In genomic region chr4:121738780-121739547, GRCh38 we compare ENCODE assay signal across 22 cellular contexts. TPM values are rescaled to one million over a fixed set of nuclear protein-coding genes. Genes with fewer than 3 reads are reported as not detected.
DNase-seq lines count a peak whose midpoint lies in the region; ATAC-seq and TF ChIP-seq lines count a peak whose summit lies in the region.
"Had no signal": no experiment of that assay in that cellular context is flagged by ENCODE, and none has a peak within 500 bp of the region (broad histone marks: within the 10 kb centered on the region; RNA-seq: fewer than 3 reads in every experiment).

No MANE protein-coding gene starts in this region.

- peak overlapping the region in 2 of 3 experiments; percentile 2 to 8 for H3K4me3 Mint-ChIP-seq in nephron
- H3K4me3 Mint-ChIP-seq: activated naive CD4-positive, alpha-beta T cell treated with anti-CD3 and anti-CD28 coated beads for 36 hours; activated T-cell treated with anti-CD3 and anti-CD28 coated beads, Interleukin-2, amount 50 U/mL, for 4 hours; effector memory CD8-positive, alpha-beta T cell; stimulated activated naive B cell treated with anti-CD40 and anti-IgM and Interleukin-4, amounts not matched to agents 10 μg/mL and 1 μg/mL and 100 μg/mL, for 72 hours had no signal

- H3K79me2 ChIP-seq in PC-3 (ENCODE audit: low read length): no peaks in the 10 kb centered on the region
- H3K79me2 ChIP-seq: hepatocyte had no signal

- H3K9me3 Mint-ChIP-seq in nephron: no peaks in the 10 kb centered on the region
- H3K9me3 Mint-ChIP-seq: activated naive CD4-positive, alpha-beta T cell treated with anti-CD3 and anti-CD28 coated beads for 36 hours; activated T-cell treated with anti-CD3 and anti-CD28 coated beads, Interleukin-2, amount 50 U/mL, for 4 hours; effector memory CD8-positive, alpha-beta T cell; stimulated activated naive B cell treated with anti-CD40 and anti-IgM and Interleukin-4, amounts not matched to agents 10 μg/mL and 1 μg/mL and 100 μg/mL, for 72 hours had no signal

- no peak overlapping the region for H3K9ac ChIP-seq in PC-3 (ENCODE audit: low read length)
- H3K9ac ChIP-seq: KMS-11 had no signal

- POLR2A ChIA-PET in PC-3 (lab: Charles Lee; ENCODE audit: unreplicated experiment): no interaction called here

- no peaks in the 10 kb centered on the region for H3F3A ChIP-seq in PC-3 (ENCODE audit: low read length, unreplicated experiment)

- no peaks in the 10 kb centered on the region for H3K27me3 Mint-ChIP-seq in nephron (ENCODE audit: low read depth)

- peaks cover 52% of the 10 kb centered on the region for H3K4me1 Mint-ChIP-seq in nephron
- H3K4me1 Mint-ChIP-seq: stimulated activated naive B cell treated with anti-CD40 and anti-IgM and Interleukin-4, amounts not matched to agents 10 μg/mL and 1 μg/mL and 100 μg/mL, for 72 hours had no signal

- no peaks in the 10 kb centered on the region for H3K9me2 ChIP-seq in PC-3 (replicated peaks; ENCODE audit: low read length)

- H3K27ac ChIP-seq in SJCRH30 (peak overlapping the region; percentile 40), PC-3 (ENCODE audit: low read length) (no peak overlapping the region)
- H3K27ac ChIP-seq: hepatocyte, KMS-11, testis had no signal

- DNase-seq in AG08396 (ENCODE audit: low spot score) (peak; percentile 20), SJCRH30 (peak; percentile 53 to 71), fibroblast of peridontal ligament (ENCODE audit: extremely low read depth) (peak; percentile 68), NCI-H2227 treated with DMSO at 0.1 percent for 48 hours (lab: John Stamatoyannopoulos, UW) (no peak), PC-3 (no peak), DMS 273 (lab: John Stamatoyannopoulos, UW; ENCODE audit: unreplicated experiment) (no peak)
- DNase-seq: activated CD8-positive, alpha-beta memory T cell treated with anti-CD3 and anti-CD28 coated beads for 24 hours; activated naive CD4-positive, alpha-beta T cell treated with anti-CD3 and anti-CD28 coated beads for 36 hours; activated T-cell treated with anti-CD3 and anti-CD28 coated beads, Interleukin-2, amount 50 U/mL, for 4 hours; DMS79 treated with DMSO at 0.1 percent for 48 hours; effector memory CD8-positive, alpha-beta T cell; NCI-H187 treated with DMSO at 0.1 percent for 48 hours; NCI-H446; stimulated activated CD4-positive, alpha-beta T cell treated with anti-CD3 and anti-CD28 coated beads, Interleukin-1b, Interleukin-23, amount 100 ng/mL, for 48 hours; stimulated activated naive B cell treated with anti-CD40 and anti-IgM and Interleukin-4, amounts not matched to agents 10 μg/mL and 1 μg/mL and 100 μg/mL, for 72 hours; testis had no signal

- peaks cover 15% of the 10 kb centered on the region for H3K4me1 ChIP-seq in SJCRH30
- H3K4me1 ChIP-seq in PC-3 (ENCODE audit: insufficient read depth, low read length): no peaks in the 10 kb centered on the region
- H3K4me1 ChIP-seq: testis had no signal

- H3K27ac Mint-ChIP-seq in nephron: peak overlapping the region; percentile 95 to 97 (median 97)
- H3K27ac Mint-ChIP-seq: activated naive CD4-positive, alpha-beta T cell treated with anti-CD3 and anti-CD28 coated beads for 36 hours; effector memory CD8-positive, alpha-beta T cell; stimulated activated naive B cell treated with anti-CD40 and anti-IgM and Interleukin-4, amounts not matched to agents 10 μg/mL and 1 μg/mL and 100 μg/mL, for 72 hours had no signal

- intact Hi-C loops in PC-3 (cut with micrococcal nuclease): loop anchor here (5.0 kb wide), 1 partner anchor 82 kb away; no protein-coding TSS in a partner anchor

- H3K27me3 ChIP-seq in SJCRH30: no peaks in the 10 kb centered on the region
- no peaks in the 10 kb centered on the region for H3K27me3 ChIP-seq in PC-3 (ENCODE audit: low read length)
- H3K27me3 ChIP-seq: hepatocyte, testis had no signal

- no peak overlapping the region for H3K4me2 ChIP-seq in PC-3 (ENCODE audit: low read length)
- H3K4me2 ChIP-seq: hepatocyte, KMS-11 had no signal

- ATAC-seq in PC-3: no peak
- no peak for ATAC-seq in GM21390 (IDR thresholded peaks at IDR 0.05; ENCODE audit: unreplicated experiment)
- ATAC-seq: activated T-cell treated with anti-CD3 and anti-CD28 coated beads, Interleukin-2, amount 50 U/mL, for 4 hours; effector memory CD8-positive, alpha-beta T cell; stimulated activated naive B cell treated with anti-CD40 and anti-IgM and Interleukin-4, amounts not matched to agents 10 μg/mL and 1 μg/mL and 100 μg/mL, for 72 hours had no signal

- H3K9me3 ChIP-seq in SJCRH30 (replicated peaks) (no peaks in the 10 kb centered on the region), PC-3 (ENCODE audit: low read length) (no peaks in the 10 kb centered on the region)
- H3K9me3 ChIP-seq: testis had no signal

- H3K36me3 ChIP-seq in SJCRH30 (no peaks in the 10 kb centered on the region), PC-3 (ENCODE audit: low read depth, low read length) (no peaks in the 10 kb centered on the region)

- no peak overlapping the region for H3K4me3 ChIP-seq in SJCRH30
- H3K4me3 ChIP-seq in PC-3 (ENCODE audit: low read length): no peak overlapping the region
- H3K4me3 ChIP-seq: hepatocyte, lung, testis had no signal

- H2AFZ ChIP-seq in PC-3 (ENCODE audit: low read length): no peak overlapping the region
- H2AFZ ChIP-seq: hepatocyte had no signal

- CTCF ChIA-PET in PC-3 (lab: Charles Lee): no interaction called here

- TF ChIP-seq CTCF in nephron (IDR thresholded peaks at IDR 0.05; ENCODE audit: unreplicated experiment in 3 of 3): no peak
- TF ChIP-seq CTCF in PC-3 (conservative IDR thresholded peaks at IDR 0.05; ENCODE audit: low read depth, low read length): no peak

- no peaks in the 10 kb centered on the region for H3K36me3 Mint-ChIP-seq in nephron (ENCODE audit: low read depth)
- H3K36me3 Mint-ChIP-seq: stimulated activated naive B cell treated with anti-CD40 and anti-IgM and Interleukin-4, amounts not matched to agents 10 μg/mL and 1 μg/mL and 100 μg/mL, for 72 hours had no signal

- BruUV-seq in PC-3 (replicated peaks; lab: Mats Ljungman, UMichigan): no TSS peak

- H4K20me1 ChIP-seq in PC-3 (ENCODE audit: low read length): no peaks in the 10 kb centered on the region

RNA-seq across cellular contexts. Expression of gene SMIM43, which starts 26.0 kb away (rescaled TPM):
- total RNA-seq in SJCRH30 (2014; rRNA removed; shearing (Covaris generic)): 0.08 TPM in 1 of 2 replicates, not detected in the other
- not detected in 2 replicates for total RNA-seq in PC-3 (2014; rRNA removed)
- total RNA-seq: activated naive CD4-positive, alpha-beta T cell treated with anti-CD3 and anti-CD28 coated beads for 36 hours; activated T-cell treated with anti-CD3 and anti-CD28 coated beads, Interleukin-2, amount 50 U/mL, for 4 hours; H4; hepatocyte had no signal

RNA-seq across cellular contexts. Expression of gene ANXA5, which starts 42.2 kb away (rescaled TPM):
- 442 and 448 TPM in 2 replicates for total RNA-seq in SJCRH30 (2014; rRNA removed; shearing (Covaris generic))
- 271 and 280 TPM in 2 replicates for total RNA-seq in PC-3 (2014; rRNA removed)

Comparison
In these comparisons a context has a peak if more than half of its experiments do, and no peak if none do; other contexts are left out.
1. DNase-seq: peak in AG08396 (single experiment), SJCRH30 (2 of 2) and fibroblast of peridontal ligament (single experiment); none in NCI-H2227 treated with DMSO at 0.1 percent for 48 hours (single experiment), PC-3 (single experiment) and DMS 273 (single experiment).